ENCODE assay signal across 1 cellular context in genomic region chr15:96311639-96312038, GRCh38.
TF ChIP-seq lines count a peak whose summit lies in the region.

No MANE protein-coding gene starts in this region.

TF ChIP-seq in H1, 55 proteins besides CTCF, POLR2A, EP300 and RAD21:
- TF ChIP-seq SIRT6 (IDR thresholded peaks at IDR 0.05; ENCODE audit: low read length) (no peak), SP2 (IDR thresholded peaks at IDR 0.05; ENCODE audit: low read length) (no peak), KDM4A (IDR thresholded peaks at IDR 0.05; ENCODE audit: low read depth, low read length, severe bottlenecking) (no peak), HDAC6 (IDR thresholded peaks at IDR 0.05; ENCODE audit: low read depth, low read length) (no peak), RBBP5 (IDR thresholded peaks at IDR 0.05; ENCODE audit: borderline replicate concordance, low read depth, low read length) (no peak), USF2 (IDR thresholded peaks at IDR 0.05; ENCODE audit: low read length) (no peak), RFX5 (IDR thresholded peaks at IDR 0.05; ENCODE audit: borderline replicate concordance, low read depth, low read length) (no peak), NANOG (IDR thresholded peaks at IDR 0.05; ENCODE audit: insufficient read depth, low read depth, low read length, poor library complexity, severe bottlenecking) (no peak), CHD2 (IDR thresholded peaks at IDR 0.05; ENCODE audit: low read length) (no peak), YY1 (IDR thresholded peaks at IDR 0.05; ENCODE audit: low read depth, low read length) (no peak), CHD1 (IDR thresholded peaks at IDR 0.05; ENCODE audit: low read depth, low read length) (no peak), KDM5A (IDR thresholded peaks at IDR 0.05; ENCODE audit: low read length) (no peak), CHD7 (IDR thresholded peaks at IDR 0.05; ENCODE audit: insufficient replicate concordance, low read length) (no peak), TCF12 (IDR thresholded peaks at IDR 0.05; ENCODE audit: low read depth, low read length) (no peak), ZNF274 (IDR thresholded peaks at IDR 0.05; ENCODE audit: borderline replicate concordance, extremely low read depth, low read length) (no peak), SAP30 (IDR thresholded peaks at IDR 0.05; ENCODE audit: insufficient read depth, insufficient replicate concordance, low read length) (no peak), HDAC2 (IDR thresholded peaks at IDR 0.05; ENCODE audit: borderline replicate concordance in 1 of 2, low read depth in 2 of 2, low read length in 2 of 2) (no peak)
